Comparison of ENCODE assay signal across 16 cellular contexts in genomic region chr9:99357575-99357974, GRCh38.
DNase-seq lines count a peak whose midpoint lies in the region; ATAC-seq and TF ChIP-seq lines count a peak whose summit lies in the region.
"Had no signal": no experiment of that assay in that cellular context is flagged by ENCODE, and none has a peak within 500 bp of the region (broad histone marks: within the 10 kb centered on the region; RNA-seq: fewer than 3 reads in every experiment).

No MANE protein-coding gene starts in this region.

- no peaks in the 10 kb centered on the region for H3K36me3 Mint-ChIP-seq in activated CD4-positive, alpha-beta T cell treated with anti-CD3 and anti-CD28 coated beads, Interleukin-2, amount 10 ng/mL, durations not matched to agents 7 days and 5 days (ENCODE audit: low read depth)

- H3K36me3 ChIP-seq in GM23248 (ENCODE audit: low read depth) = no peaks in the 10 kb centered on the region
- H3K36me3 ChIP-seq in testis (ENCODE audit: low read depth, missing control alignments) = no peaks in the 10 kb centered on the region

- H3K27ac ChIP-seq in GM23248 (no peak overlapping the region), testis (no peak overlapping the region)
- H3K27ac ChIP-seq: C4-2B had no signal

- H3K4me1 ChIP-seq in GM23248 (ENCODE audit: insufficient read depth) (peaks cover 26% of the 10 kb centered on the region), testis (peaks cover 13% of the 10 kb centered on the region)

- no peak for TF ChIP-seq CTCF in testis (IDR thresholded peaks at IDR 0.05)

- H4K20me1 ChIP-seq in GM23248 (ENCODE audit: insufficient read depth) = no peaks in the 10 kb centered on the region

- no peaks in the 10 kb centered on the region for H3K9me3 ChIP-seq in GM23248 (ENCODE audit: low read depth)
- H3K9me3 ChIP-seq in testis = no peaks in the 10 kb centered on the region

- no peak overlapping the region for H3K4me3 ChIP-seq in GM23248
- no peak overlapping the region for H3K4me3 ChIP-seq in testis

- CTCF ChIA-PET in activated CD4-positive, alpha-beta T cell treated with anti-CD3 and anti-CD28 coated beads, Interleukin-2, amount 10 ng/mL, durations not matched to agents 7 days and 5 days (lab: Charles Lee) = interaction anchor here (1.1 kb wide), 1 partner anchor 10 kb away, joined by 3 read pairs; no protein-coding TSS in a partner anchor

- intact Hi-C loops in testis (cut with DNase I; ENCODE audit: low total_unique reads) = no loop called here

- H3K27me3 Mint-ChIP-seq in activated CD4-positive, alpha-beta T cell treated with anti-CD3 and anti-CD28 coated beads, Interleukin-2, amount 10 ng/mL, durations not matched to agents 7 days and 5 days = peaks cover 26% of the 10 kb centered on the region

- TF ChIP-seq POLR2A in testis (IDR thresholded peaks at IDR 0.05) = no peak

- WGBS in GM23248 (ENCODE audit: low coverage in 1 of 2, low lambda C conversion rate in 2 of 2, missing lambda C conversion rate in 2 of 2), 2 experiments = 26 to 32% methylated on average over 6 of the region's 6 CpGs
- WGBS in testis, 2 donors = 59 to 67% methylated on average over 6 of the region's 6 CpGs

- H3K27me3 ChIP-seq in GM23248 (replicated peaks; ENCODE audit: insufficient read depth) = peaks cover 23% of the 10 kb centered on the region
- no peaks in the 10 kb centered on the region for H3K27me3 ChIP-seq in testis

- no peaks in the 10 kb centered on the region for H3K4me1 Mint-ChIP-seq in activated CD4-positive, alpha-beta T cell treated with anti-CD3 and anti-CD28 coated beads, Interleukin-2, amount 10 ng/mL, durations not matched to agents 7 days and 5 days

- H3K27ac Mint-ChIP-seq in activated CD4-positive, alpha-beta T cell treated with anti-CD3 and anti-CD28 coated beads, Interleukin-2, amount 10 ng/mL, durations not matched to agents 7 days and 5 days = no peak overlapping the region
- H3K27ac Mint-ChIP-seq: HFFc6 had no signal

- H3F3A ChIP-seq in GM23248 (ENCODE audit: insufficient read depth) = peaks cover 18% of the 10 kb centered on the region

- H3K9ac ChIP-seq in GM23248 = no peak overlapping the region

- no peaks in the 10 kb centered on the region for H3K9me3 Mint-ChIP-seq in activated CD4-positive, alpha-beta T cell treated with anti-CD3 and anti-CD28 coated beads, Interleukin-2, amount 10 ng/mL, durations not matched to agents 7 days and 5 days
- H3K9me3 Mint-ChIP-seq: HFFc6 had no signal

- in situ Hi-C loops in GM23248 (cut with MboI) = no loop called here

- H3K4me2 ChIP-seq in GM23248 (ENCODE audit: unreplicated experiment) = no peak overlapping the region

- no peaks in the 10 kb centered on the region for H3K9me2 ChIP-seq in GM23248 (ENCODE audit: insufficient read depth)

- H2AFZ ChIP-seq in GM23248 = no peak overlapping the region

- no peak overlapping the region for H3K4me3 Mint-ChIP-seq in activated CD4-positive, alpha-beta T cell treated with anti-CD3 and anti-CD28 coated beads, Interleukin-2, amount 10 ng/mL, durations not matched to agents 7 days and 5 days
- H3K4me3 Mint-ChIP-seq: HFFc6 had no signal

- ATAC-seq in left lobe of liver (peak; percentile 39), HG02623 (IDR thresholded peaks at IDR 0.05; ENCODE audit: unreplicated experiment) (no peak)
- ATAC-seq: esophagus mucosa had no signal

- POLR2A ChIA-PET in activated CD4-positive, alpha-beta T cell treated with anti-CD3 and anti-CD28 coated beads, Interleukin-2, amount 10 ng/mL, durations not matched to agents 7 days and 5 days (lab: Charles Lee) = no interaction called here

- DNase-seq in GM23248 (peak; percentile 79), dedifferentiated amniotic fluid mesenchymal stem cell (ENCODE audit: extremely low spot score) (peak; percentile 16), left lobe of liver (ENCODE audit: low spot score) (peak; percentile 76), testis (peak; percentile 45), NCI-H2227 treated with DMSO at 0.1 percent for 48 hours (lab: John Stamatoyannopoulos, UW) (no peak)
- no peak for DNase-seq in activated CD4-positive, alpha-beta T cell treated with anti-CD3 and anti-CD28 coated beads, Interleukin-2, amount 10 ng/mL, durations not matched to agents 7 days and 5 days
- DNase-seq: activated T-cell treated with anti-CD3 and anti-CD28 coated beads, Interleukin-2, amount 50 U/mL, for 48 hours; amniotic stem cell; cortex of kidney; HFFc6; Karpas-422; NCI-H2081; NK-92 treated with Interleukin-12 subunit alpha and Interleukin-12 subunit beta, amount 100 ng/mL, for 24 hours had no signal

- H3K79me2 ChIP-seq in GM23248 (ENCODE audit: insufficient read depth) = no peaks in the 10 kb centered on the region

Comparison
In these comparisons a context has a peak if more than half of its experiments do, and no peak if none do; other contexts are left out.
1. DNase-seq: peak in GM23248 (single experiment), dedifferentiated amniotic fluid mesenchymal stem cell (single experiment), left lobe of liver (single experiment) and testis (single experiment); none in activated CD4-positive, alpha-beta T cell treated with anti-CD3 and anti-CD28 coated beads, Interleukin-2, amount 10 ng/mL, durations not matched to agents 7 days and 5 days (single experiment) and NCI-H2227 treated with DMSO at 0.1 percent for 48 hours (single experiment).